In the genomic region with DNA sequence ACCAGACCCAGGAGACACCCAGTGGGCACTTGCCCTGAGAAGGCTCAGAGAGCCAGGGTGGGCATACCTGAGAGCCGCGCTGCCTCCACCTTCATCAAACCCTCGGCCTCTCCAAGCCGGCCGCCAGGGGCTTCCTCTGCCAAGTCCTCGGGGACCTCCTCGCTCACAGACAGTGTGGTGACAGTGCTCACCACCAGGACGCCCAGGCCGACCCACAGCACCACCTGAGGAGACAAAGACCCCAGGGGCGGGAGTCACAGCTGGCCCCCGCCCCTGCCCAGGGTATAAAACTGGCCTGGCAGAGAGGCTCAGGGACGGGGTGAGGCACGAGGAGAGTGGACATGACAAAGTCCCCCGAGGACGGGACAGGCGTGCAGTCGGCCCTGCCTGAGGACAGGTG, we compare ENCODE assay signal across 29 cellular contexts.
"Had no signal": no experiment of that assay in that cellular context is flagged by ENCODE, and none has a peak within 500 bp of the region (broad histone marks: within the 10 kb centered on the region; RNA-seq: fewer than 3 reads in every experiment).

No MANE protein-coding gene starts in this region.

- H3K36me3 ChIP-seq: breast epithelium, cardiac muscle cell had no signal

- ATAC-seq: activated CD4-positive, alpha-beta T cell treated with anti-CD3 and anti-CD28 coated beads for 36 hours; activated CD4-positive, CD25-positive, alpha-beta regulatory T cell treated with anti-CD3 and anti-CD28 coated beads, Interleukin-2, amount 50 U/mL, for 24 hours; activated CD8-positive, alpha-beta memory T cell treated with anti-CD3 and anti-CD28 coated beads, Interleukin-2, amount 10 ng/mL, durations not matched to agents 7 days and 5 days; activated CD8-positive, alpha-beta T cell treated with anti-CD3 and anti-CD28 coated beads, Interleukin-2, amount 10 ng/mL, durations not matched to agents 7 days and 5 days; activated naive CD4-positive, alpha-beta T cell treated with anti-CD3 and anti-CD28 coated beads, Interleukin-2, amount 50 U/mL, for 72 hours; activated T-cell treated with anti-CD3 and anti-CD28 coated beads, Interleukin-2, amount 50 U/mL, for 72 hours; esophagus mucosa; gastrocnemius medialis; T-helper 17 cell had no signal

- H3K27me3 ChIP-seq: ascending aorta, breast epithelium, cardiac muscle cell, colonic mucosa, gastrocnemius medialis had no signal

- H3K4me1 ChIP-seq: breast epithelium had no signal

- H3K9me3 ChIP-seq: ascending aorta, breast epithelium, colonic mucosa, gastrocnemius medialis had no signal

- DNase-seq: activated B cell treated with CpG ODN at 0.5 μM for 24 hours; activated CD4-positive, alpha-beta memory T cell treated with anti-CD3 and anti-CD28 coated beads for 36 hours; activated CD4-positive, alpha-beta T cell treated with anti-CD3 and anti-CD28 coated beads for 36 hours; activated CD4-positive, alpha-beta T cell treated with anti-CD3 and anti-CD28 coated beads, Interleukin-2, amount 10 ng/mL, durations not matched to agents 24 days and 14 days; activated CD8-positive, alpha-beta memory T cell treated with anti-CD3 and anti-CD28 coated beads, Interleukin-2, amount 10 ng/mL, durations not matched to agents 7 days and 5 days; activated CD8-positive, alpha-beta memory T cell treated with anti-CD3 and anti-CD28 coated beads, Interleukin-2, amount 50 U/mL, for 4 hours; activated CD8-positive, alpha-beta T cell treated with anti-CD3 and anti-CD28 coated beads, Interleukin-2, amount 10 ng/mL, durations not matched to agents 7 days and 5 days; activated gamma-delta T cell; activated naive CD4-positive, alpha-beta T cell; activated naive CD4-positive, alpha-beta T cell treated with anti-CD3 and anti-CD28 coated beads, Interleukin-2, amount 10 ng/mL, durations not matched to agents 7 days and 5 days; activated naive CD8-positive, alpha-beta T cell treated with anti-CD3 and anti-CD28 coated beads, Interleukin-2, amount 10 ng/mL, durations not matched to agents 7 days and 5 days; activated T-cell treated with anti-CD3 and anti-CD28 coated beads, Interleukin-2, amount 50 U/mL, for 1 hour; activated T-cell treated with anti-CD3 and anti-CD28 coated beads, Interleukin-2, amount 50 U/mL, for 72 hours; central memory CD4-positive, alpha-beta T cell; cerebellar nuclear complex; colonic mucosa; effector CD8-positive, alpha-beta T cell; foreskin fibroblast; gastrocnemius medialis; T-helper 1 cell; T-helper 17 cell; T1000; WERI-Rb-1 had no signal

- H3K4me3 ChIP-seq: ascending aorta, breast epithelium, cardiac muscle cell, colonic mucosa, gastrocnemius medialis had no signal

- H3K27ac ChIP-seq: ascending aorta, breast epithelium, cardiac muscle cell, colonic mucosa, gastrocnemius medialis, WERI-Rb-1 had no signal
